ENCODE assay signal across 8 cellular contexts in genomic region chr10:90592903-90593302, GRCh38.
A peak's percentile ranks its signal among the peaks of the same experiment; 100 is the strongest.
DNase-seq lines count a peak whose midpoint lies in the region; ATAC-seq and TF ChIP-seq lines count a peak whose summit lies in the region.

No MANE protein-coding gene starts in this region.

- H3K4me1 Mint-ChIP-seq in T-helper 2 cell treated with Interferon-gamma antibody and Interleukin-4, amounts not matched to agents 5 μg/mL and 100 μg/mL, for 36 hours (ENCODE audit: low read depth), result no peaks in the 10 kb centered on the region

- H3K36me3 Mint-ChIP-seq in T-helper 2 cell treated with Interferon-gamma antibody and Interleukin-4, amounts not matched to agents 5 μg/mL and 100 μg/mL, for 36 hours (ENCODE audit: low read depth), result no peaks in the 10 kb centered on the region

- peak; percentile 55 for TF ChIP-seq CTCF in 22Rv1 (IDR thresholded peaks at IDR 0.05)
- TF ChIP-seq CTCF in GM10248 (IDR thresholded peaks at IDR 0.05; ENCODE audit: control extremely low read depth, extremely low read depth, low read depth, missing control alignments), result peak; percentile 36
- TF ChIP-seq CTCF in fibroblast of the aortic adventitia (IDR thresholded peaks at IDR 0.05; ENCODE audit: insufficient read depth, low read length), result peak; percentile 70

- H3K4me3 Mint-ChIP-seq in T-helper 2 cell treated with Interferon-gamma antibody and Interleukin-4, amounts not matched to agents 5 μg/mL and 100 μg/mL, for 36 hours, result no peak overlapping the region

- intact Hi-C loops in posterior cingulate gyrus (cut with DNase I), result loop anchor here (10.0 kb wide), 1 partner anchor 798 kb away; no protein-coding TSS in a partner anchor

- H3K9me3 Mint-ChIP-seq in T-helper 2 cell treated with Interferon-gamma antibody and Interleukin-4, amounts not matched to agents 5 μg/mL and 100 μg/mL, for 36 hours, result no peaks in the 10 kb centered on the region

- DNase-seq in GM10248 (ENCODE audit: extremely low spot score) (peak; percentile 17), RKO (ENCODE audit: low spot score) (peak; percentile 63), fibroblast of the aortic adventitia (ENCODE audit: low read depth) (peak; percentile 77), posterior cingulate gyrus (peak in 9 of 10 donors; percentile 12 to 90 (median 30))
- no peak for DNase-seq in T-helper 2 cell treated with Interferon-gamma antibody and Interleukin-4, amounts not matched to agents 5 μg/mL and 100 μg/mL, for 36 hours (ENCODE audit: low spot score)

- CTCF ChIA-PET in GM10248 (lab: Yijun Ruan, JAX), result interaction anchor here (0.8 to 2.1 kb wide), 4 partner anchors 8 to 798 kb away, joined by 3 to 10 read pairs (median 4); no protein-coding TSS in a partner anchor

- peaks cover 5% of the 10 kb centered on the region for H3K27me3 Mint-ChIP-seq in T-helper 2 cell treated with Interferon-gamma antibody and Interleukin-4, amounts not matched to agents 5 μg/mL and 100 μg/mL, for 36 hours (ENCODE audit: low read depth)

- peak; percentile 50 for ATAC-seq in HG03520 (IDR thresholded peaks at IDR 0.05; ENCODE audit: unreplicated experiment)
- ATAC-seq in HG02763 (IDR thresholded peaks at IDR 0.05; ENCODE audit: unreplicated experiment), result no peak

- H3K4me3 ChIP-seq in fibroblast of the aortic adventitia (ENCODE audit: low read depth, low read length), result no peak overlapping the region

- POLR2A ChIA-PET in GM10248 (lab: Yijun Ruan, JAX), result no interaction called here

- H3K27ac ChIP-seq in 22Rv1, result no peak overlapping the region

- no peak overlapping the region for H3K27ac Mint-ChIP-seq in T-helper 2 cell treated with Interferon-gamma antibody and Interleukin-4, amounts not matched to agents 5 μg/mL and 100 μg/mL, for 36 hours
